In the genomic region with DNA sequence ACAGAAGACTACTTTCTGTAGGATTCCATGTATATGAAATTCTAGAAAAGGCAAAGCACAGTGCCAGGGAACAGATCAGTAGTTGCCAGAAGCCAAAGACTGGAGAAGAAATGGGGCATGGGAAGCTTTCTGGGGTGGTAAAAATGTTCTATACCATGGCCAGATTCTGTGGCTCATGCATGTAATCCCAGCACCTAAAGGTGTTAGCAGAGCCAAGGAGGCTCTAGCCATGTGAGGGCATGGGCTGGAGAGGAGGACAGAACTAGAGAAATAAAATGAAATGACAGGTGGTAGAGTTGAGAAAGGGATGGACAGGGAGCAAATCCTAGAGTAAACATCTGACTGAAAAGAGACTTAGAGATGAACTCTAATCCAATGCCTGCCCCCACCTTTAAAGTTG, we compare ENCODE assay signal across 1 cellular context.
TF ChIP-seq lines count a peak whose summit lies in the region.

No MANE protein-coding gene starts in this region.

TF ChIP-seq in GM12878, 131 proteins besides CTCF, POLR2A, EP300 and RAD21 (continued from another document):
- TF ChIP-seq, protein P1, sequence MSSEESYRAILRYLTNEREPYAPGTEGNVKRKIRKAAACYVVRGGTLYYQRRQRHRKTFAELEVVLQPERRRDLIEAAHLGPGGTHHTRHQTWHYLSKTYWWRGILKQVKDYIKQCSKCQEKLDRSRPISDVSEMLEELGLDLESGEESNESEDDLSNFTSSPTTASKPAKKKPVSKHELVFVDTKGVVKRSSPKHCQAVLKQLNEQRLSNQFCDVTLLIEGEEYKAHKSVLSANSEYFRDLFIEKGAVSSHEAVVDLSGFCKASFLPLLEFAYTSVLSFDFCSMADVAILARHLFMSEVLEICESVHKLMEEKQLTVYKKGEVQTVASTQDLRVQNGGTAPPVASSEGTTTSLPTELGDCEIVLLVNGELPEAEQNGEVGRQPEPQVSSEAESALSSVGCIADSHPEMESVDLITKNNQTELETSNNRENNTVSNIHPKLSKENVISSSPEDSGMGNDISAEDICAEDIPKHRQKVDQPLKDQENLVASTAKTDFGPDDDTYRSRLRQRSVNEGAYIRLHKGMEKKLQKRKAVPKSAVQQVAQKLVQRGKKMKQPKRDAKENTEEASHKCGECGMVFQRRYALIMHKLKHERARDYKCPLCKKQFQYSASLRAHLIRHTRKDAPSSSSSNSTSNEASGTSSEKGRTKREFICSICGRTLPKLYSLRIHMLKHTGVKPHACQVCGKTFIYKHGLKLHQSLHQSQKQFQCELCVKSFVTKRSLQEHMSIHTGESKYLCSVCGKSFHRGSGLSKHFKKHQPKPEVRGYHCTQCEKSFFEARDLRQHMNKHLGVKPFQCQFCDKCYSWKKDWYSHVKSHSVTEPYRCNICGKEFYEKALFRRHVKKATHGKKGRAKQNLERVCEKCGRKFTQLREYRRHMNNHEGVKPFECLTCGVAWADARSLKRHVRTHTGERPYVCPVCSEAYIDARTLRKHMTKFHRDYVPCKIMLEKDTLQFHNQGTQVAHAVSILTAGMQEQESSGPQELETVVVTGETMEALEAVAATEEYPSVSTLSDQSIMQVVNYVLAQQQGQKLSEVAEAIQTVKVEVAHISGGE (CRISPR knock-in tag; IDR thresholded peaks at IDR 0.05) = no peak
- TF ChIP-seq CBX3 (IDR thresholded peaks at IDR 0.05; ENCODE audit: borderline replicate concordance, low read depth) = no peak
